In genomic region chr15:67865331-67865730, GRCh38 we compare ENCODE assay signal across 27 cellular contexts. TPM values are rescaled to one million over a fixed set of nuclear protein-coding genes. Genes with fewer than 3 reads are reported as not detected.
"Had no signal": no experiment of that assay in that cellular context is flagged by ENCODE, and none has a peak within 500 bp of the region (broad histone marks: within the 10 kb centered on the region; RNA-seq: fewer than 3 reads in every experiment).

No MANE protein-coding gene starts in this region.

- H3K36me3 Mint-ChIP-seq: naive thymus-derived CD4-positive, alpha-beta T cell had no signal

- H3K27ac Mint-ChIP-seq: naive thymus-derived CD4-positive, alpha-beta T cell had no signal

- H3K4me3 ChIP-seq: adrenal gland, gastrocnemius medialis, heart left ventricle, left ventricle myocardium inferior, sigmoid colon, thyroid gland had no signal

- H3K27me3 ChIP-seq: adrenal gland, gastrocnemius medialis, sigmoid colon, thyroid gland had no signal

- H3K4me3 Mint-ChIP-seq: endodermal cell had no signal

- H3K27ac ChIP-seq: adrenal gland, gastrocnemius medialis, heart left ventricle, left ventricle myocardium inferior, thyroid gland, VCaP had no signal

- ATAC-seq: gastrocnemius medialis; heart left ventricle; naive thymus-derived CD4-positive, alpha-beta T cell had no signal

- H3K9me3 ChIP-seq: adrenal gland, gastrocnemius medialis, sigmoid colon, thyroid gland had no signal

- H3K36me3 ChIP-seq: adrenal gland, gastrocnemius medialis, heart left ventricle, left ventricle myocardium inferior, sigmoid colon, thyroid gland had no signal

- DNase-seq: activated CD4-positive, alpha-beta T cell treated with anti-CD3 and anti-CD28 coated beads, Interleukin-2, amount 50 U/mL, for 1 hour; activated CD4-positive, CD25-positive, alpha-beta regulatory T cell treated with anti-CD3 and anti-CD28 coated beads, Interleukin-2, amount 50 U/mL, for 72 hours; activated CD8-positive, alpha-beta memory T cell treated with anti-CD3 and anti-CD28 coated beads, Interleukin-2, amount 50 U/mL, for 4 hours; activated effector memory CD4-positive, alpha-beta T cell treated with Interleukin-2 at 50 U/mL for 16 hours; activated naive CD4-positive, alpha-beta T cell treated with anti-CD3 and anti-CD28 coated beads, Interleukin-2, amount 50 U/mL, for 16 hours; activated T-cell treated with anti-CD3 and anti-CD28 coated beads, Interleukin-2, amount 50 U/mL, for 48 hours; adrenal gland; gastrocnemius medialis; heart left ventricle; kidney glomerular epithelial cell; left ventricle myocardium inferior; naive thymus-derived CD4-positive, alpha-beta T cell; posterior cingulate gyrus; sigmoid colon; stimulated activated CD4-positive, alpha-beta T cell treated with anti-CD3 and anti-CD28 coated beads, Interleukin-1b, Interleukin-23, amount 100 ng/mL, for 48 hours; stimulated activated CD8-positive, alpha-beta memory T cell treated with anti-CD3 and anti-CD28 coated beads, Interleukin-4, amount 100 ng/mL, for 48 hours; stimulated activated naive CD4-positive, alpha-beta T cell; SW 1271; T-helper 2 cell had no signal

RNA-seq across cellular contexts. Expression of gene RNU6-1, which starts 25.5 kb away (rescaled TPM):
- total RNA-seq: adrenal gland; cerebellum; endodermal cell; epithelial cell of proximal tubule; gastrocnemius medialis; heart left ventricle; left ventricle myocardium inferior; mucosa of gallbladder; naive thymus-derived CD4-positive, alpha-beta T cell; renal cortical epithelial cell; sigmoid colon; thyroid gland; urinary bladder had no signal

RNA-seq across cellular contexts. Expression of gene SKOR1, which starts 40.0 kb away (rescaled TPM):
- total RNA-seq: epithelial cell of proximal tubule had no signal
